1 cellular context compared by ENCODE assay signal in genomic region chr15:99104788-99105515, GRCh38.
A peak's percentile ranks its signal among the peaks of the same experiment; 100 is the strongest.
TF ChIP-seq lines count a peak whose summit lies in the region.

Gene SYNM, plus strand, starts transcription at chr15:99105080. Its CDS starts 120 bp downstream, at chr15:99105200.

TF ChIP-seq in HepG2, 621 proteins besides CTCF, POLR2A, EP300 and RAD21 (continued from another document and continues in another):
- peak; percentile 79 for TF ChIP-seq ZNF441 (CRISPR knock-in tag; IDR thresholded peaks at IDR 0.05; ENCODE audit: borderline replicate concordance)
- TF ChIP-seq ZNF260 (CRISPR knock-in tag; IDR thresholded peaks at IDR 0.05; ENCODE audit: borderline replicate concordance, low read depth), result no peak
- TF ChIP-seq DMTF1 (CRISPR knock-in tag; IDR thresholded peaks at IDR 0.05), result no peak
- TF ChIP-seq POGZ (CRISPR knock-in tag; IDR thresholded peaks at IDR 0.05), result peak; percentile 48; the same call in 1 of the 2 replicates
- no peak for TF ChIP-seq MAFG (CRISPR knock-in tag; IDR thresholded peaks at IDR 0.05)
- no peak for TF ChIP-seq ZNF501 (CRISPR knock-in tag; IDR thresholded peaks at IDR 0.05)
- no peak for TF ChIP-seq ZNF562 (CRISPR knock-in tag; IDR thresholded peaks at IDR 0.05; ENCODE audit: borderline replicate concordance)
- peak; percentile 61; the same call in 1 of the 2 replicates for TF ChIP-seq IKZF5 (CRISPR knock-in tag; IDR thresholded peaks at IDR 0.05)
- peak; percentile 84 for TF ChIP-seq SALL1 (CRISPR knock-in tag; IDR thresholded peaks at IDR 0.05)
- TF ChIP-seq ZNF607 (CRISPR knock-in tag; IDR thresholded peaks at IDR 0.05; ENCODE audit: borderline replicate concordance), result peak; percentile 79; the same call in 1 of the 2 replicates
- TF ChIP-seq ARNT2 (CRISPR knock-in tag; IDR thresholded peaks at IDR 0.05; ENCODE audit: low read depth), result peak; percentile 87
- no peak for TF ChIP-seq MTA3 (CRISPR knock-in tag; IDR thresholded peaks at IDR 0.05)
- peak; percentile 35; the same call in 1 of the 2 replicates for TF ChIP-seq ZNF710 (CRISPR knock-in tag; IDR thresholded peaks at IDR 0.05; ENCODE audit: borderline replicate concordance)
- no peak for TF ChIP-seq ZNF256 (CRISPR knock-in tag; conservative IDR thresholded peaks at IDR 0.05)
- TF ChIP-seq POLR2G (IDR thresholded peaks at IDR 0.05; ENCODE audit: low read depth, low read length), result peak; percentile 90
- TF ChIP-seq ZNF20 (CRISPR knock-in tag; IDR thresholded peaks at IDR 0.05), result no peak
- 0 out of 2 replicates have a peak, but pooled peaks have one; percentile 4 for TF ChIP-seq ZNF367 (CRISPR knock-in tag; IDR thresholded peaks at IDR 0.05; ENCODE audit: borderline replicate concordance)
- TF ChIP-seq CC2D1A (CRISPR knock-in tag; IDR thresholded peaks at IDR 0.05), result no peak
- no peak for TF ChIP-seq ZKSCAN5 (CRISPR knock-in tag; IDR thresholded peaks at IDR 0.05)
- peak; percentile 67 for TF ChIP-seq STAG1 (CRISPR knock-in tag; IDR thresholded peaks at IDR 0.05)
- TF ChIP-seq ZNF160 (CRISPR knock-in tag; IDR thresholded peaks at IDR 0.05), result peak; percentile 77
- no peak for TF ChIP-seq NCOR1 (IDR thresholded peaks at IDR 0.05; ENCODE audit: borderline replicate concordance, low read length)
- TF ChIP-seq RERE (CRISPR knock-in tag; IDR thresholded peaks at IDR 0.05; ENCODE audit: low read depth), result no peak
- TF ChIP-seq THRA (CRISPR knock-in tag; IDR thresholded peaks at IDR 0.05; ENCODE audit: borderline replicate concordance), result no peak
- TF ChIP-seq HOMEZ (CRISPR knock-in tag; IDR thresholded peaks at IDR 0.05; ENCODE audit: low read depth), result no peak
- TF ChIP-seq ZBTB37 (CRISPR knock-in tag; IDR thresholded peaks at IDR 0.05), result no peak
- 0 out of 2 replicates have a peak, but pooled peaks have one; percentile 38 for TF ChIP-seq PATZ1 (CRISPR knock-in tag; IDR thresholded peaks at IDR 0.05)
- peak; percentile 83; the same call in 1 of the 2 replicates for TF ChIP-seq SP4 (CRISPR knock-in tag; IDR thresholded peaks at IDR 0.05)
- peak; percentile 37; the same call in 1 of the 2 replicates for TF ChIP-seq SAFB2 (CRISPR knock-in tag; IDR thresholded peaks at IDR 0.05; ENCODE audit: borderline replicate concordance, low read depth)
- peak; percentile 82 for TF ChIP-seq PHF8 (CRISPR knock-in tag; IDR thresholded peaks at IDR 0.05)
- peak; percentile 77; the same call in 1 of the 2 replicates for TF ChIP-seq ZNF564 (CRISPR knock-in tag; IDR thresholded peaks at IDR 0.05)
- no peak for TF ChIP-seq ZNF605 (CRISPR knock-in tag; IDR thresholded peaks at IDR 0.05)
